Comparison of ENCODE assay signal across 12 cellular contexts in genomic region chr1:40058097-40058452, GRCh38. TPM values are rescaled to one million over a fixed set of nuclear protein-coding genes. Genes with fewer than 3 reads are reported as not detected.
A peak's percentile ranks its signal among the peaks of the same experiment; 100 is the strongest.
DNase-seq lines count a peak whose midpoint lies in the region; ATAC-seq and TF ChIP-seq lines count a peak whose summit lies in the region.
"Had no signal": no experiment of that assay in that cellular context is flagged by ENCODE, and none has a peak within 500 bp of the region (broad histone marks: within the 10 kb centered on the region; RNA-seq: fewer than 3 reads in every experiment).

No MANE protein-coding gene starts in this region.

- POLR2A ChIA-PET in activated B cell treated with CpG ODN at 0.5 μM for 24 hours (lab: Charles Lee), result interaction anchor here (0.6 to 2.9 kb wide), 3 partner anchors 15 to 182 kb away, joined by 4 to 13 read pairs (median 5); partner anchors contain the start of gene CAP1

- no peaks in the 10 kb centered on the region for H3K9me3 Mint-ChIP-seq in activated naive CD4-positive, alpha-beta T cell treated with anti-CD3 and anti-CD28 coated beads for 36 hours
- H3K9me3 Mint-ChIP-seq in activated B cell treated with CpG ODN at 0.5 μM for 24 hours, result no peaks in the 10 kb centered on the region
- H3K9me3 Mint-ChIP-seq in immature natural killer cell, result no peaks in the 10 kb centered on the region

- CTCF ChIA-PET in activated naive CD4-positive, alpha-beta T cell treated with anti-CD3 and anti-CD28 coated beads for 36 hours (lab: Charles Lee), result interaction anchor here (1.0 to 1.8 kb wide), 3 partner anchors 13 to 18 kb away, joined by 3 to 11 read pairs (median 6); no protein-coding TSS in a partner anchor
- CTCF ChIA-PET in activated B cell treated with CpG ODN at 0.5 μM for 24 hours (lab: Charles Lee), result interaction anchor here (1.4 kb wide), 1 partner anchor 27 kb away, joined by 3 read pairs; no protein-coding TSS in a partner anchor

- intact Hi-C loops in activated naive CD4-positive, alpha-beta T cell treated with anti-CD3 and anti-CD28 coated beads for 36 hours (cut with micrococcal nuclease), result loop anchor here (2.0 kb wide), 2 partner anchors 17 to 323 kb away; partner anchors contain the start of gene CAP1
- intact Hi-C loops in activated B cell treated with CpG ODN at 0.5 μM for 24 hours (cut with micrococcal nuclease) (no loop called here), thyroid gland (cut with DNase I) (no loop called here)

- peaks cover 12 to 26% of the 10 kb centered on the region in 2 donors for H3K36me3 ChIP-seq in thyroid gland

- WGBS in thyroid gland, 2 donors, result 93 to 100% methylated on average over 1 of the region's 1 CpG

- no peaks in the 10 kb centered on the region for H3K27me3 ChIP-seq in thyroid gland
- H3K27me3 ChIP-seq: brain microvascular endothelial cell, pancreas, SJCRH30 had no signal

- H3K27me3 Mint-ChIP-seq in activated naive CD4-positive, alpha-beta T cell treated with anti-CD3 and anti-CD28 coated beads for 36 hours (ENCODE audit: low read depth), result no peaks in the 10 kb centered on the region
- H3K27me3 Mint-ChIP-seq in activated B cell treated with CpG ODN at 0.5 μM for 24 hours (no peaks in the 10 kb centered on the region), immature natural killer cell (ENCODE audit: low read depth in 3 of 3) (no peaks in the 10 kb centered on the region)

- DNase-seq in activated naive CD4-positive, alpha-beta T cell treated with anti-CD3 and anti-CD28 coated beads for 36 hours, result no peak
- DNase-seq in activated naive CD4-positive, alpha-beta T cell treated with anti-CD3 and anti-CD28 coated beads, Interleukin-2, amount 50 U/mL, for 16 hours, result no peak
- no peak for DNase-seq in activated B cell treated with CpG ODN at 0.5 μM for 24 hours
- no peak for DNase-seq in immature natural killer cell
- no peak for DNase-seq in thyroid gland
- DNase-seq in hypothalamus (lab: John Stamatoyannopoulos, UW), result no peak
- DNase-seq: activated CD4-positive, alpha-beta T cell treated with anti-CD3 and anti-CD28 coated beads for 4 hours; brain microvascular endothelial cell; pancreas; SJCRH30 had no signal

- no peaks in the 10 kb centered on the region for H3K9me3 ChIP-seq in thyroid gland
- H3K9me3 ChIP-seq: pancreas, SJCRH30 had no signal

- no peak overlapping the region for H3K4me3 Mint-ChIP-seq in activated naive CD4-positive, alpha-beta T cell treated with anti-CD3 and anti-CD28 coated beads for 36 hours
- H3K4me3 Mint-ChIP-seq in activated B cell treated with CpG ODN at 0.5 μM for 24 hours (no peak overlapping the region), immature natural killer cell (peak overlapping the region; percentile 2 to 78 (median 74))

- peaks cover 24 to 59% of the 10 kb centered on the region in 2 donors for H3K4me1 ChIP-seq in thyroid gland

- peaks cover 30% of the 10 kb centered on the region for H3K36me3 Mint-ChIP-seq in activated naive CD4-positive, alpha-beta T cell treated with anti-CD3 and anti-CD28 coated beads for 36 hours (ENCODE audit: low read depth)
- H3K36me3 Mint-ChIP-seq in activated B cell treated with CpG ODN at 0.5 μM for 24 hours (ENCODE audit: low read depth) (peaks cover 74% of the 10 kb centered on the region), immature natural killer cell (peaks cover 0 to 18% (median 15%) of the 10 kb centered on the region in 3 donors)

- TF ChIP-seq CTCF in activated B cell treated with CpG ODN at 0.5 μM for 24 hours (IDR thresholded peaks at IDR 0.05) (no peak), thyroid gland (IDR thresholded peaks at IDR 0.05) (no peak)

- no peak for ATAC-seq in activated B cell treated with CpG ODN at 0.5 μM for 24 hours (ENCODE audit: low read depth)
- ATAC-seq in GM19467 (IDR thresholded peaks at IDR 0.05; ENCODE audit: unreplicated experiment), result no peak
- ATAC-seq in HG02938 (IDR thresholded peaks at IDR 0.05; ENCODE audit: unreplicated experiment), result no peak

- peak overlapping the region in 2 of 3 donors; percentile 14 to 41 for H3K27ac ChIP-seq in thyroid gland
- H3K27ac ChIP-seq: brain microvascular endothelial cell, SJCRH30 had no signal

- H3K4me3 ChIP-seq in thyroid gland (replicated peaks in 1 of 3), result no peak overlapping the region
- H3K4me3 ChIP-seq: pancreas, SJCRH30 had no signal

- peaks cover 87% of the 10 kb centered on the region for H3K4me1 Mint-ChIP-seq in activated naive CD4-positive, alpha-beta T cell treated with anti-CD3 and anti-CD28 coated beads for 36 hours (ENCODE audit: low read depth)
- peaks cover 92% of the 10 kb centered on the region for H3K4me1 Mint-ChIP-seq in activated B cell treated with CpG ODN at 0.5 μM for 24 hours
- H3K4me1 Mint-ChIP-seq in immature natural killer cell, result peaks cover 95 to 97% of the 10 kb centered on the region in 2 donors

- peak overlapping the region; percentile 83 for H3K27ac Mint-ChIP-seq in activated naive CD4-positive, alpha-beta T cell treated with anti-CD3 and anti-CD28 coated beads for 36 hours
- H3K27ac Mint-ChIP-seq in activated B cell treated with CpG ODN at 0.5 μM for 24 hours, result peak overlapping the region; percentile 72
- peak overlapping the region; percentile 75 to 95 (median 90) for H3K27ac Mint-ChIP-seq in immature natural killer cell

- no peak for TF ChIP-seq POLR2A in thyroid gland (IDR thresholded peaks at IDR 0.05)

RNA-seq across cellular contexts. Expression of gene CAP1, which starts 17.5 kb away (rescaled TPM):
- 100 to 1,000 TPM; 522 to 525 TPM for total RNA-seq in activated naive CD4-positive, alpha-beta T cell treated with anti-CD3 and anti-CD28 coated beads for 36 hours
- total RNA-seq in activated B cell treated with CpG ODN at 0.5 μM for 24 hours (410 and 411 TPM in 2 replicates), thyroid gland (100 to 1,000 TPM; 204 to 247 (median 227) TPM)
- polyA plus RNA-seq in immature natural killer cell, result 1,000 to 10,000 TPM in 1 of 3 donors, 100 to 1,000 TPM in 2; 766 to 1,293 (median 950) TPM

RNA-seq across cellular contexts. Expression of gene PPT1, which starts 39.0 kb away (rescaled TPM):
- total RNA-seq in activated naive CD4-positive, alpha-beta T cell treated with anti-CD3 and anti-CD28 coated beads for 36 hours, result 10 to 100 TPM; 81.3 to 89.7 TPM
- total RNA-seq in activated B cell treated with CpG ODN at 0.5 μM for 24 hours (41.8 and 43.5 TPM in 2 replicates), thyroid gland (10 to 100 TPM; 58.1 to 77.7 (median 64.2) TPM)
- polyA plus RNA-seq in immature natural killer cell, result 100 to 1,000 TPM in 2 of 3 donors, 10 to 100 TPM in 1; 76.2 to 160 (median 128) TPM

Comparison
In these comparisons a context has a peak if more than half of its experiments do, and no peak if none do; other contexts are left out.
1. H3K4me3 Mint-ChIP-seq: peak in immature natural killer cell (5 of 5); none in activated naive CD4-positive, alpha-beta T cell treated with anti-CD3 and anti-CD28 coated beads for 36 hours (single experiment) and activated B cell treated with CpG ODN at 0.5 μM for 24 hours (single experiment).
2. Peak in every context shown above with its lines, with median percentiles within 50 percentile points of each other: H3K27ac Mint-ChIP-seq.